In the genomic region with DNA sequence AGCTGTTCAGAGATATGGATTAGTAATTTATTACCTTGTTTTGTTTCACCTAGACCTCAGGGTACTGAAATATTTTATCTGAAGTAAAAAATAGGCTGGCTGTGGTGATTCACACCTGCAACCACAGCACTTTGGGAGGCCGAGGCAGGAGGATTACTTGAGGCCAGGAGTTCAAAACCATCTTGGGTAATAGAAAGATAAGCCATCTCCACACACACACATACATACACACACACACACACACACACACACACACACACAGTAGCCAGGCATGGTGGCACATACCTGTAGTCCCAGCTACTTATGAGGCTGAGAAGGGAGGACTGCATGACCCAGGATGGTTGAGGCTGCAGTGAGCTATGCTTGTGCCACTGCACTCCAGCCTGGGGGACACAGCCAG, we compare ENCODE assay signal across 1 cellular context.
TF ChIP-seq lines count a peak whose summit lies in the region.

No MANE protein-coding gene starts in this region.

TF ChIP-seq in IMR-90, 13 proteins besides CTCF, POLR2A, EP300 and RAD21 (continued from another document):
- no peak for TF ChIP-seq USF2 (IDR thresholded peaks at IDR 0.05; ENCODE audit: low read depth, low read length)
- TF ChIP-seq FOS (IDR thresholded peaks at IDR 0.05; ENCODE audit: low read depth, low read length), result no peak
- no peak for TF ChIP-seq CHD1 (IDR thresholded peaks at IDR 0.05; ENCODE audit: low read depth, low read length)
- no peak for TF ChIP-seq MXI1 (IDR thresholded peaks at IDR 0.05; ENCODE audit: borderline replicate concordance, low read depth, low read length)
- no peak for TF ChIP-seq RCOR1 (IDR thresholded peaks at IDR 0.05; ENCODE audit: insufficient replicate concordance, low read length)
- no peak for TF ChIP-seq RFX5 (IDR thresholded peaks at IDR 0.05; ENCODE audit: low read depth, low read length)
- no peak for TF ChIP-seq ELK1 (IDR thresholded peaks at IDR 0.05; ENCODE audit: borderline replicate concordance, low read depth, low read length)
- TF ChIP-seq NFE2L2 (IDR thresholded peaks at IDR 0.05; ENCODE audit: low read depth, low read length), result no peak
- TF ChIP-seq MAFK (IDR thresholded peaks at IDR 0.05; ENCODE audit: low read depth, low read length), result no peak
